In genomic region chr19:33638167-33639033, GRCh38 we compare ENCODE assay signal across 21 cellular contexts. TPM values are rescaled to one million over a fixed set of nuclear protein-coding genes. Genes with fewer than 3 reads are reported as not detected.
DNase-seq lines count a peak whose midpoint lies in the region; ATAC-seq and TF ChIP-seq lines count a peak whose summit lies in the region.
"Had no signal": no experiment of that assay in that cellular context is flagged by ENCODE, and none has a peak within 500 bp of the region (broad histone marks: within the 10 kb centered on the region; RNA-seq: fewer than 3 reads in every experiment).

No MANE protein-coding gene starts in this region.

- H3K9me3 ChIP-seq in lower lobe of right lung: no peaks in the 10 kb centered on the region
- H3K9me3 ChIP-seq: BLaER1, SJCRH30 had no signal

- intact Hi-C loops in lower lobe of right lung (cut with DNase I): no loop called here

- no peaks in the 10 kb centered on the region for H3K4me1 ChIP-seq in lower lobe of right lung
- H3K4me1 ChIP-seq: SJCRH30 had no signal

- no peak overlapping the region for H3K27ac ChIP-seq in lower lobe of right lung
- H3K27ac ChIP-seq: BLaER1, SJCRH30, VCaP had no signal

- peaks cover 18% of the 10 kb centered on the region for H3K27me3 ChIP-seq in lower lobe of right lung (ENCODE audit: low read depth)
- H3K27me3 ChIP-seq: BLaER1, SJCRH30 had no signal

- H3K4me3 ChIP-seq in lower lobe of right lung: no peak overlapping the region
- H3K4me3 ChIP-seq: BLaER1, SJCRH30 had no signal

- H3K36me3 ChIP-seq in lower lobe of right lung: no peaks in the 10 kb centered on the region
- H3K36me3 ChIP-seq: BLaER1, SJCRH30 had no signal

- ATAC-seq in lower lobe of right lung: no peak
- no peak for ATAC-seq in HG03457 (IDR thresholded peaks at IDR 0.05; ENCODE audit: unreplicated experiment)
- ATAC-seq: PC-3 had no signal

- no peak for TF ChIP-seq CTCF in lower lobe of right lung (IDR thresholded peaks at IDR 0.05)

- peak; percentile 54 for DNase-seq in COR-L47 (lab: John Stamatoyannopoulos, UW)
- peak; percentile 9 for DNase-seq in NCI-H1694 treated with DMSO at 0.1 percent for 48 hours (lab: John Stamatoyannopoulos, UW)
- DNase-seq in SHP77 (lab: John Stamatoyannopoulos, UW): peak; percentile 33 to 68
- peak; percentile 19 for DNase-seq in lower lobe of right lung
- DNase-seq in HuH-7 (ENCODE audit: low spot score): no peak
- no peak for DNase-seq in NOMO-1 treated with dmso at 0.1 percent for 144 hours (lab: John Stamatoyannopoulos, UW; ENCODE audit: unreplicated experiment)
- no peak for DNase-seq in GDM1 (lab: John Stamatoyannopoulos, UW)
- DNase-seq: activated gamma-delta T cell treated with Interleukin-2 at 50 U/mL for 16 hours; amniotic stem cell; EL; Karpas-422; NCI-H1048; PC-3; SJCRH30; stimulated activated CD4-positive, alpha-beta T cell treated with anti-CD3 and anti-CD28 coated beads, Interleukin-12 subunit alpha, Interleukin-12 subunit beta, amount 100 ng/mL, for 4 hours; stimulated activated CD8-positive, alpha-beta memory T cell treated with anti-CD3 and anti-CD28 coated beads, Interleukin-4, amount 100 ng/mL, for 48 hours had no signal

RNA-seq across cellular contexts. Expression of gene CHST8, which starts 16.6 kb away (rescaled TPM):
- not detected for total RNA-seq in lower lobe of right lung
- total RNA-seq: endothelial cell of umbilical vein, renal cortical epithelial cell had no signal

Comparison
In these comparisons a context has a peak if more than half of its experiments do, and no peak if none do; other contexts are left out.
1. DNase-seq: peak in COR-L47 (single experiment), NCI-H1694 treated with DMSO at 0.1 percent for 48 hours (single experiment), SHP77 (2 of 2) and lower lobe of right lung (single experiment); none in HuH-7 (single experiment), NOMO-1 treated with dmso at 0.1 percent for 144 hours (single experiment) and GDM1 (single experiment).